In genomic region chr12:49838973-49839633, GRCh38 we compare ENCODE assay signal across 7 cellular contexts. TPM values are rescaled to one million over a fixed set of nuclear protein-coding genes. Genes with fewer than 3 reads are reported as not detected.
DNase-seq lines count a peak whose midpoint lies in the region; ATAC-seq and TF ChIP-seq lines count a peak whose summit lies in the region.

No MANE protein-coding gene starts in this region.

- no peak for TF ChIP-seq POLR2A in GM18505 (IDR thresholded peaks at IDR 0.05; ENCODE audit: borderline replicate concordance, extremely low read depth, insufficient read depth, insufficient read length)

- H3K9me3 Mint-ChIP-seq in chondrocyte (ENCODE audit: low read depth): no peaks in the 10 kb centered on the region
- H3K9me3 Mint-ChIP-seq in naive thymus-derived CD4-positive, alpha-beta T cell: peaks cover 0 to 4% (median 0%) of the 10 kb centered on the region in 11 donors

- TF ChIP-seq CTCF in PC-9 (conservative IDR thresholded peaks at IDR 0.05): peak; percentile 78
- TF ChIP-seq CTCF in chondrocyte (IDR thresholded peaks at IDR 0.05): peak; percentile 85

- H3K9me3 ChIP-seq in PC-9 (ENCODE audit: insufficient read depth, low read depth): no peaks in the 10 kb centered on the region
- H3K9me3 ChIP-seq in naive thymus-derived CD4-positive, alpha-beta T cell (ENCODE audit: control insufficient read depth in 2 of 3, low read length in 3 of 3): no peaks in the 10 kb centered on the region

- H3K79me2 ChIP-seq in PC-9 (ENCODE audit: low read depth): peaks cover 14% of the 10 kb centered on the region

- peaks cover 36% of the 10 kb centered on the region for H3F3A ChIP-seq in PC-9 (ENCODE audit: insufficient read depth, low read depth)

- H3K4me1 Mint-ChIP-seq in chondrocyte (ENCODE audit: low read depth): peaks cover 19% of the 10 kb centered on the region
- H3K4me1 Mint-ChIP-seq in naive thymus-derived CD4-positive, alpha-beta T cell: peaks cover 9 to 49% (median 36%) of the 10 kb centered on the region in 7 donors

- H3K27ac ChIP-seq in PC-9: no peak overlapping the region
- no peak overlapping the region for H3K27ac ChIP-seq in naive thymus-derived CD4-positive, alpha-beta T cell (ENCODE audit: low read depth, low read length)

- H3K4me1 ChIP-seq in PC-9 (replicated peaks; ENCODE audit: insufficient read depth): peaks cover 15% of the 10 kb centered on the region
- peaks cover 7 to 13% of the 10 kb centered on the region in 2 donors for H3K4me1 ChIP-seq in naive thymus-derived CD4-positive, alpha-beta T cell (ENCODE audit: control insufficient read depth in 2 of 2, insufficient read depth in 2 of 2, low read length in 2 of 2)

- H3K27me3 Mint-ChIP-seq in chondrocyte (ENCODE audit: low read depth): no peaks in the 10 kb centered on the region
- H3K27me3 Mint-ChIP-seq in naive thymus-derived CD4-positive, alpha-beta T cell: no peaks in the 10 kb centered on the region

- intact Hi-C loops in PC-9 (cut with micrococcal nuclease; ENCODE audit: unreplicated experiment): loop anchor here (1.0 to 5.0 kb wide), 2 partner anchors 63 to 197 kb away; no protein-coding TSS in a partner anchor
- intact Hi-C loops in naive thymus-derived CD4-positive, alpha-beta T cell (cut with micrococcal nuclease): loop anchor here (1.0 kb wide), 7 partner anchors 11 to 195 kb away; partner anchors contain the start of genes TMBIM6 (in 2 of the 2), FMNL3 (in 1 of the 2) and NCKAP5L (in 1 of the 2)

- H3K27ac Mint-ChIP-seq in chondrocyte (ENCODE audit: unreplicated experiment): peak overlapping the region; percentile 62
- peak overlapping the region in 5 of 9 donors; percentile 3 to 61 (median 20) for H3K27ac Mint-ChIP-seq in naive thymus-derived CD4-positive, alpha-beta T cell

- no peak overlapping the region for H3K4me2 ChIP-seq in PC-9

- no peak overlapping the region for H2AFZ ChIP-seq in PC-9

- no peaks in the 10 kb centered on the region for H4K20me1 ChIP-seq in PC-9 (ENCODE audit: insufficient read depth)

- POLR2A ChIA-PET in PC-9 (lab: Charles Lee; ENCODE audit: unreplicated experiment): no interaction called here
- POLR2A ChIA-PET in naive thymus-derived CD4-positive, alpha-beta T cell (lab: Charles Lee): interaction anchor here (0.5 to 1.5 kb wide), 2 partner anchors 98 to 194 kb away, joined by 6 read pairs; partner anchors contain the start of gene TMBIM6

- DNase-seq in DMS 273 treated with DMSO at 0.1 percent for 48 hours (lab: John Stamatoyannopoulos, UW): peak; percentile 14
- DNase-seq in H7: peak; percentile 68
- peak; percentile 22 to 55 for DNase-seq in PC-9
- no peak for DNase-seq in chondrocyte (ENCODE audit: low spot score)
- peak in 7 of 9 donors; percentile 34 to 59 (median 48) for DNase-seq in naive thymus-derived CD4-positive, alpha-beta T cell

- H3K36me3 ChIP-seq in H7 (replicated peaks; ENCODE audit: control insufficient read depth, insufficient read depth, low read length) (no peaks in the 10 kb centered on the region), PC-9 (ENCODE audit: low read depth) (no peaks in the 10 kb centered on the region)
- no peaks in the 10 kb centered on the region for H3K36me3 ChIP-seq in naive thymus-derived CD4-positive, alpha-beta T cell (ENCODE audit: control insufficient read depth in 2 of 3, insufficient read depth in 3 of 3, low read length in 3 of 3)

- H3K27me3 ChIP-seq in H7 (ENCODE audit: control insufficient read depth, insufficient read depth, low read length) (no peaks in the 10 kb centered on the region), PC-9 (ENCODE audit: insufficient read depth, low read depth) (no peaks in the 10 kb centered on the region)
- H3K27me3 ChIP-seq in naive thymus-derived CD4-positive, alpha-beta T cell (ENCODE audit: control insufficient read depth in 2 of 2, insufficient read depth in 2 of 2, low read length in 2 of 2): no peaks in the 10 kb centered on the region

- H3K4me3 Mint-ChIP-seq in chondrocyte (ENCODE audit: unreplicated experiment): no peak overlapping the region
- H3K4me3 Mint-ChIP-seq in naive thymus-derived CD4-positive, alpha-beta T cell: no peak overlapping the region

- peak; percentile 54 for ATAC-seq in naive thymus-derived CD4-positive, alpha-beta T cell
- no peak for ATAC-seq in GM18505 (IDR thresholded peaks at IDR 0.05; ENCODE audit: unreplicated experiment)
- no peak for ATAC-seq in GM19035 (IDR thresholded peaks at IDR 0.05; ENCODE audit: unreplicated experiment)

- CTCF ChIA-PET in PC-9 (lab: Charles Lee): interaction anchor here (0.6 to 1.1 kb wide), 5 partner anchors 11 to 124 kb away, joined by 3 to 17 read pairs (median 5); partner anchors contain the start of genes NCKAP5L and TMBIM6
- CTCF ChIA-PET in naive thymus-derived CD4-positive, alpha-beta T cell (lab: Charles Lee): interaction anchor here (0.6 to 5.3 kb wide), 17 partner anchors 8 to 227 kb away, joined by 3 to 33 read pairs (median 4); partner anchors contain the start of gene TMBIM6

- H3K9me2 ChIP-seq in PC-9 (ENCODE audit: insufficient read depth): no peaks in the 10 kb centered on the region

- H3K4me3 ChIP-seq in H7 (ENCODE audit: insufficient read depth, low read depth, low read length): no peak overlapping the region
- no peak overlapping the region for H3K4me3 ChIP-seq in PC-9
- H3K4me3 ChIP-seq in naive thymus-derived CD4-positive, alpha-beta T cell (ENCODE audit: low read length): no peak overlapping the region

- BruUV-seq in PC-9 (replicated peaks; lab: Mats Ljungman, UMichigan): no TSS peak

- H3K36me3 Mint-ChIP-seq in chondrocyte (ENCODE audit: low read depth): no peaks in the 10 kb centered on the region
- H3K36me3 Mint-ChIP-seq in naive thymus-derived CD4-positive, alpha-beta T cell: peaks cover 0 to 9% (median 0%) of the 10 kb centered on the region in 5 donors

RNA-seq across cellular contexts. Expression of gene BCDIN3D, which starts 3.8 kb away (rescaled TPM):
- 1.4 and 1.6 TPM in 2 replicates for total RNA-seq in H7 (2014; rRNA removed; shearing (Covaris generic))
- total RNA-seq in PC-9 (2021) (2.5 and 4.7 TPM in 2 replicates), chondrocyte (3.1 to 3.3 TPM (median 3.3 TPM) in 3 replicates)
- total RNA-seq in naive thymus-derived CD4-positive, alpha-beta T cell: 10 to 100 TPM in 2 of 5 experiments, 1 to 10 TPM in 3; 3.7 to 17.4 (median 6.8) TPM
- polyA plus RNA-seq in naive thymus-derived CD4-positive, alpha-beta T cell: 1 to 10 TPM; 4.8 to 7.4 TPM

RNA-seq across cellular contexts. Expression of gene NCKAP5L, which starts 10.9 kb away (rescaled TPM):
- total RNA-seq in H7 (2014; rRNA removed; shearing (Covaris generic)): 20.0 and 22.3 TPM in 2 replicates
- total RNA-seq in PC-9 (2021): 20.5 and 20.9 TPM in 2 replicates
- 36.3 to 47.6 TPM (median 46.0 TPM) in 3 replicates for total RNA-seq in chondrocyte
- total RNA-seq in naive thymus-derived CD4-positive, alpha-beta T cell: 10 to 100 TPM in 4 of 5 experiments, 1 to 10 TPM in 1; 4.3 to 27.5 (median 12.0) TPM
- 1 to 10 TPM; 1.8 to 5.4 TPM for polyA plus RNA-seq in naive thymus-derived CD4-positive, alpha-beta T cell
